In genomic region chr7:63899691-63900393, GRCh38 we compare ENCODE assay signal across 8 cellular contexts.
A peak's percentile ranks its signal among the peaks of the same experiment; 100 is the strongest.
DNase-seq lines count a peak whose midpoint lies in the region; ATAC-seq lines count a peak whose summit lies in the region.

No MANE protein-coding gene starts in this region.

- in situ Hi-C loops in G401 (cut with HindIII; ENCODE audit: low sequenced_read_pairs) = no loop called here

- DNase-seq in G401 (ENCODE audit: low spot score) (peak; percentile 89), T-helper 2 cell (peak; percentile 1 to 79 (median 62)), midbrain (lab: John Stamatoyannopoulos, UW) (peak; percentile 87), dedifferentiated amniotic fluid mesenchymal stem cell (ENCODE audit: extremely low spot score) (no peak)
- DNase-seq in stimulated activated CD8-positive, alpha-beta memory T cell treated with anti-CD3 and anti-CD28 coated beads, Interleukin-7, amount 100 ng/mL, for 1 hour (ENCODE audit: low read depth in 2 of 2) = peak; percentile 67 to 72

- ATAC-seq in GM21515 (IDR thresholded peaks at IDR 0.05; ENCODE audit: unreplicated experiment) (no peak), GM21528 (IDR thresholded peaks at IDR 0.05; ENCODE audit: low FRiP score, unreplicated experiment) (no peak)

- peak overlapping the region; percentile 31 for H3K27ac ChIP-seq in angular gyrus (ENCODE audit: low read depth, low read length)
